Comparison of ENCODE assay signal across 17 cellular contexts in the genomic region with DNA sequence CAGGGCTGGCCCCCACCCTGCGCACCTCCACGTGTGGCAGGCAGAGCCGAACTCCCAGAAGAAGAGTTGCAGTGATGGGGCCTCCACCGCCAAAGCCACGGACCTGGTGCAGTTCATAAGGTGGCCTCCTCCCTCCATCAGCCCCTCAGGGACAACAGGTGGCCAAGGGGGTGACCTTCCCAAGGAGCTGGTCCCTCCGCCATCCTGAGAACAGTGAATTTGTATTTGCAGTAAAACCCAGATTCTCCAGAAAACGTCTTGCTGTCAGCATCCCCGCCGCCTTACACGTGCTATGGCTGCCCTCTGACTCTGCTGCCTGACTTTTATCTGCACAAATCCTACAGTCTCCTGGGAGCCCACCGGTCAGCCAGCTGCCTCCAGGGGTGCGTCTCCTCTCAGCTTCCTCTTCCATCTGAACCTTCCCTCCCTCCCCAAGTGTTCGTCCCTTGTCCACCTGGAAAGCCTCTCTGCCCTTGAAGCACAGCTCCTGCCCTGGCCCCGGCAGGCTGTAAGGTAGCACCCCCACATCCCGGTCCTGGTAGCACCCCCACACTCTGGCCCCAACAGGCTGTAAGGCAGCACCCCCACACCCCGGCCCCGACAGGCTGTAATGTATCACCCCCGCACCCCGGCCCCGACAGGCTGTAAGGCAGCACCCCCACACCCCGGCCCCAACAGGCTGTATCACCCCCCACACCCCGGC.
"Had no signal": no experiment of that assay in that cellular context is flagged by ENCODE, and none has a peak within 500 bp of the region (broad histone marks: within the 10 kb centered on the region; RNA-seq: fewer than 3 reads in every experiment).

No MANE protein-coding gene starts in this region.

- H3K27ac ChIP-seq: breast epithelium, esophagus squamous epithelium, neural progenitor cell, pancreas, transverse colon had no signal

- DNase-seq: activated CD4-positive, alpha-beta T cell treated with anti-CD3 and anti-CD28 coated beads, Interleukin-2, amount 10 ng/mL, durations not matched to agents 7 days and 5 days; activated CD8-positive, alpha-beta T cell treated with anti-CD3 and anti-CD28 coated beads, Interleukin-2, amount 10 ng/mL, durations not matched to agents 7 days and 5 days; activated naive CD4-positive, alpha-beta T cell treated with anti-CD3 and anti-CD28 coated beads, Interleukin-2, amount 10 ng/mL, durations not matched to agents 7 days and 5 days; activated T-cell treated with anti-CD3 and anti-CD28 coated beads, Interleukin-2, amount 50 U/mL, for 24 hours; effector memory CD8-positive, alpha-beta T cell; esophagus squamous epithelium; midbrain; stimulated activated CD4-positive, alpha-beta T cell treated with anti-CD3 and anti-CD28 coated beads, Interleukin-2, amount 100 ng/mL, for 24 hours; stimulated activated naive CD8-positive, alpha-beta T cell treated with anti-CD3 and anti-CD28 coated beads, Interleukin-15, Interleukin-2, amounts not matched to agents 100 U/mL and 50 U/mL, for 24 hours; transverse colon had no signal

- H3K9me3 ChIP-seq: breast epithelium, esophagus squamous epithelium, pancreas, transverse colon had no signal

- ATAC-seq: activated CD4-positive, CD25-positive, alpha-beta regulatory T cell treated with anti-CD3 and anti-CD28 coated beads, Interleukin-2, amount 50 U/mL, for 24 hours; activated CD8-positive, alpha-beta T cell treated with anti-CD3 and anti-CD28 coated beads, Interleukin-2, amount 10 ng/mL, durations not matched to agents 7 days and 5 days; effector memory CD8-positive, alpha-beta T cell; left colon; pancreas; stimulated activated naive CD8-positive, alpha-beta T cell treated with anti-CD3 and anti-CD28 coated beads, Interleukin-15, Interleukin-2, amounts not matched to agents 100 U/mL and 50 U/mL, for 24 hours had no signal

- H3K4me2 ChIP-seq: neural progenitor cell had no signal

- H3K4me3 Mint-ChIP-seq: activated CD4-positive, alpha-beta T cell treated with anti-CD3 and anti-CD28 coated beads, Interleukin-2, amount 10 ng/mL, durations not matched to agents 7 days and 5 days; activated CD8-positive, alpha-beta T cell treated with anti-CD3 and anti-CD28 coated beads, Interleukin-2, amount 10 ng/mL, durations not matched to agents 7 days and 5 days; activated naive CD4-positive, alpha-beta T cell treated with anti-CD3 and anti-CD28 coated beads, Interleukin-2, amount 10 ng/mL, durations not matched to agents 7 days and 5 days; activated T-cell treated with anti-CD3 and anti-CD28 coated beads, Interleukin-2, amount 50 U/mL, for 24 hours; effector memory CD8-positive, alpha-beta T cell; neural progenitor cell; T-helper 1 cell treated with Interleukin-12 subunit alpha and Interleukin-12 subunit beta and Interleukin-4 antibody, amounts not matched to agents 30 μg/mL and 1 μg/mL, for 36 hours had no signal

- H3K27me3 ChIP-seq: breast epithelium, neural progenitor cell, pancreas, transverse colon had no signal

- H3K4me3 ChIP-seq: breast epithelium, esophagus squamous epithelium, neural progenitor cell, pancreas, transverse colon had no signal

- H3K4me1 Mint-ChIP-seq: activated CD4-positive, alpha-beta T cell treated with anti-CD3 and anti-CD28 coated beads, Interleukin-2, amount 10 ng/mL, durations not matched to agents 7 days and 5 days; activated naive CD4-positive, alpha-beta T cell treated with anti-CD3 and anti-CD28 coated beads, Interleukin-2, amount 10 ng/mL, durations not matched to agents 7 days and 5 days had no signal

- H3K4me1 ChIP-seq: breast epithelium, pancreas, transverse colon had no signal

- H3K36me3 ChIP-seq: breast epithelium, esophagus squamous epithelium, neural progenitor cell, pancreas, transverse colon had no signal

- H3K9me3 Mint-ChIP-seq: activated CD4-positive, alpha-beta T cell treated with anti-CD3 and anti-CD28 coated beads, Interleukin-2, amount 10 ng/mL, durations not matched to agents 7 days and 5 days; activated T-cell treated with anti-CD3 and anti-CD28 coated beads, Interleukin-2, amount 50 U/mL, for 24 hours; activated T-helper 2 cell treated with anti-CD3 and anti-CD28 coated beads, Interferon-gamma antibody, Interleukin-2, Interleukin-4, amounts not matched to agents 10 μg/mL and 5 μg/mL and 100 μg/mL, durations not matched to agents 14 hours and 24 hours and 36 hours; T-helper 1 cell treated with Interleukin-12 subunit alpha and Interleukin-12 subunit beta and Interleukin-4 antibody, amounts not matched to agents 30 μg/mL and 1 μg/mL, for 36 hours had no signal

- H3K36me3 Mint-ChIP-seq: activated naive CD4-positive, alpha-beta T cell treated with anti-CD3 and anti-CD28 coated beads, Interleukin-2, amount 10 ng/mL, durations not matched to agents 7 days and 5 days had no signal

- H3K27ac Mint-ChIP-seq: activated CD4-positive, alpha-beta T cell treated with anti-CD3 and anti-CD28 coated beads, Interleukin-2, amount 10 ng/mL, durations not matched to agents 7 days and 5 days; activated CD8-positive, alpha-beta T cell treated with anti-CD3 and anti-CD28 coated beads, Interleukin-2, amount 10 ng/mL, durations not matched to agents 7 days and 5 days; activated naive CD4-positive, alpha-beta T cell treated with anti-CD3 and anti-CD28 coated beads, Interleukin-2, amount 10 ng/mL, durations not matched to agents 7 days and 5 days; activated T-cell treated with anti-CD3 and anti-CD28 coated beads, Interleukin-2, amount 50 U/mL, for 24 hours; activated T-helper 2 cell treated with anti-CD3 and anti-CD28 coated beads, Interferon-gamma antibody, Interleukin-2, Interleukin-4, amounts not matched to agents 10 μg/mL and 5 μg/mL and 100 μg/mL, durations not matched to agents 14 hours and 24 hours and 36 hours; effector memory CD8-positive, alpha-beta T cell; neural progenitor cell; T-helper 1 cell treated with Interleukin-12 subunit alpha and Interleukin-12 subunit beta and Interleukin-4 antibody, amounts not matched to agents 30 μg/mL and 1 μg/mL, for 36 hours had no signal

- H3K27me3 Mint-ChIP-seq: activated CD4-positive, alpha-beta T cell treated with anti-CD3 and anti-CD28 coated beads, Interleukin-2, amount 10 ng/mL, durations not matched to agents 7 days and 5 days; activated naive CD4-positive, alpha-beta T cell treated with anti-CD3 and anti-CD28 coated beads, Interleukin-2, amount 10 ng/mL, durations not matched to agents 7 days and 5 days; activated T-cell treated with anti-CD3 and anti-CD28 coated beads, Interleukin-2, amount 50 U/mL, for 24 hours; effector memory CD8-positive, alpha-beta T cell had no signal

- H3K9ac ChIP-seq: neural progenitor cell had no signal

- H2AFZ ChIP-seq: neural progenitor cell had no signal
